Comparison of ENCODE assay signal across 20 cellular contexts in genomic region chr19:37954421-37954874, GRCh38. TPM values are rescaled to one million over a fixed set of nuclear protein-coding genes. Genes with fewer than 3 reads are reported as not detected.
DNase-seq lines count a peak whose midpoint lies in the region; ATAC-seq, FAIRE-seq and TF ChIP-seq lines count a peak whose summit lies in the region.
"Had no signal": no experiment of that assay in that cellular context is flagged by ENCODE, and none has a peak within 500 bp of the region (broad histone marks: within the 10 kb centered on the region; RNA-seq: fewer than 3 reads in every experiment).

No MANE protein-coding gene starts in this region.

- no peak overlapping the region; a peak in 1 of 7 replicates for H3K9ac ChIP-seq in H1 (replicated peaks in 1 of 4; ENCODE audit: extremely low read depth in 1 of 4, low read depth in 3 of 4, low read length in 3 of 4)

- 82% methylated on average over 10 of the region's 10 CpGs; no CpG with 5 or more reads in 1 of the 2 experiments for WGBS in H1 (ENCODE audit: extremely low coverage in 1 of 2, insufficient coverage in 1 of 2, insufficient read length in 1 of 2, insufficient replicate concordance in 2 of 2, low coverage in 1 of 2, low lambda C conversion rate in 2 of 2, missing lambda C conversion rate in 1 of 2), 2 experiments

- DNase-seq in GM23338 (ENCODE audit: low spot score) (no peak), RWPE2 (ENCODE audit: low spot score) (no peak), H1 (ENCODE audit: low read depth in 1 of 2, low spot score in 2 of 2) (no peak), osteocyte (ENCODE audit: extremely low spot score, unreplicated experiment) (no peak), DMS 273 (lab: John Stamatoyannopoulos, UW; ENCODE audit: unreplicated experiment) (no peak), GM10248 (ENCODE audit: extremely low spot score) (no peak)
- no peak for DNase-seq in activated CD4-positive, alpha-beta T cell treated with anti-CD3 and anti-CD28 coated beads, Interleukin-2, amount 50 U/mL, for 1 hour
- DNase-seq: activated CD8-positive, alpha-beta memory T cell treated with anti-CD3 and anti-CD28 coated beads, Interleukin-2, amount 50 U/mL, for 48 hours; effector CD8-positive, alpha-beta T cell; hypothalamus; naive thymus-derived CD4-positive, alpha-beta T cell; NCI-H1436 treated with DMSO at 0.1 percent for 48 hours; OCI-M1; stimulated activated CD4-positive, alpha-beta T cell treated with anti-CD3 and anti-CD28 coated beads, Interleukin-1b, Interleukin-23, amount 100 ng/mL, for 48 hours; T-cell had no signal

- ATAC-seq in GM23338 (no peak), RWPE2 (ENCODE audit: low read depth) (no peak), HG03025 (IDR thresholded peaks at IDR 0.05; ENCODE audit: low FRiP score, unreplicated experiment) (no peak)
- ATAC-seq: left lobe of liver; naive thymus-derived CD4-positive, alpha-beta T cell; T-cell had no signal

- peak overlapping the region; percentile 67; the same call in 1 of the 2 replicates for H3K27ac ChIP-seq in GM23338 (ENCODE audit: low read depth)
- H3K27ac ChIP-seq in RWPE2 (ENCODE audit: poor library complexity, severe bottlenecking) = peak overlapping the region; percentile 70
- H3K27ac ChIP-seq in H1 (ENCODE audit: low read depth, low read length) = no peak overlapping the region; the same call in 1 of the 2 replicates

- H2AK5ac ChIP-seq in H1 (ENCODE audit: low read depth, low read length) = no peak overlapping the region

- no peak overlapping the region for H3K14ac ChIP-seq in H1 (ENCODE audit: insufficient read length)

- H3K36me3 Mint-ChIP-seq in GM23338 (ENCODE audit: low read depth) = no peaks in the 10 kb centered on the region; the same call in 2 of the 3 replicates
- peaks cover 2% of the 10 kb centered on the region for H3K36me3 Mint-ChIP-seq in osteocyte (ENCODE audit: unreplicated experiment)

- no peak overlapping the region for H2BK15ac ChIP-seq in H1 (ENCODE audit: low read length)

- CTCF ChIA-PET in H1 (lab: Charles Lee; ENCODE audit: partially characterized antibody) = interaction anchor here (0.7 to 2.5 kb wide), 5 partner anchors 9 to 52 kb away, joined by 3 to 11 read pairs (median 4); no protein-coding TSS in a partner anchor
- CTCF ChIA-PET in GM10248 (lab: Yijun Ruan, JAX) = interaction anchor here (1.0 to 3.1 kb wide), 3 partner anchors 14 to 52 kb away, joined by 3 to 10 read pairs (median 4); no protein-coding TSS in a partner anchor

- H3K23me2 ChIP-seq in H1 (ENCODE audit: low read depth, low read length) = no peaks in the 10 kb centered on the region

- FAIRE-seq in H1 (lab: Jason Lieb, UNC) = no peak
- FAIRE-seq: bronchial epithelial cell had no signal

- H3K4me3 Mint-ChIP-seq in GM23338 (no peak overlapping the region), osteocyte (ENCODE audit: unreplicated experiment) (no peak overlapping the region)
- H3K4me3 Mint-ChIP-seq: activated naive CD4-positive, alpha-beta T cell treated with anti-CD3 and anti-CD28 coated beads, Interleukin-2, amount 50 U/mL, for 24 hours; naive thymus-derived CD4-positive, alpha-beta T cell; T-cell had no signal

- 0 out of 2 replicates have a peak overlapping the region, but pooled peaks have one; percentile 25 for H3K18ac ChIP-seq in H1 (ENCODE audit: extremely low read depth, low read length)

- H3K79me2 ChIP-seq in GM23338 (replicated peaks; ENCODE audit: insufficient read depth) (peaks cover 72% of the 10 kb centered on the region), H1 (ENCODE audit: control insufficient read depth in 1 of 2, insufficient read depth in 2 of 2, low read length in 2 of 2) (peaks cover 5 to 78% of the 10 kb centered on the region in 2 experiments)

- POLR2A ChIA-PET in H1 (lab: Charles Lee; ENCODE audit: partially characterized antibody) = interaction anchor here (1.3 kb wide), 1 partner anchor 49 kb away, joined by 3 read pairs; no protein-coding TSS in a partner anchor
- POLR2A ChIA-PET in GM10248 (lab: Yijun Ruan, JAX) = no interaction called here

- TF ChIP-seq RAD21 in H1 (IDR thresholded peaks at IDR 0.05 in 1 of 2, conservative IDR thresholded peaks at IDR 0.05 in 1 of 2; ENCODE audit: low read depth in 2 of 2, low read length in 2 of 2) = no peak

- H3F3A ChIP-seq in GM23338 (replicated peaks; ENCODE audit: low read depth) = 0 out of 2 replicates have a peak, but pooled peaks cover 4% of the 10 kb centered on the region

- H3K79me1 ChIP-seq in H1 (ENCODE audit: low read depth, low read length) = peaks cover 5% of the 10 kb centered on the region; the same call in 1 of the 2 replicates

- H3K4me1 ChIP-seq in GM23338 (ENCODE audit: insufficient read depth) (peaks cover 28% of the 10 kb centered on the region), RWPE2 (ENCODE audit: insufficient read depth, poor library complexity, severe bottlenecking) (peaks cover 35% of the 10 kb centered on the region), H1 (replicated peaks in 1 of 4; ENCODE audit: control insufficient read depth in 3 of 4, insufficient read depth in 4 of 4, low read length in 3 of 4) (peaks cover 3 to 12% (median 10%) of the 10 kb centered on the region in 4 experiments; a peak in 6 of 7 replicates)

- peak overlapping the region; percentile 73 for H4K91ac ChIP-seq in H1 (replicated peaks; ENCODE audit: insufficient read length, low read length)

- H4K5ac ChIP-seq in H1 (ENCODE audit: insufficient read length, low read depth, low read length) = peak overlapping the region; percentile 67

- no peak overlapping the region for H3K4me3 ChIP-seq in GM23338
- no peak overlapping the region for H3K4me3 ChIP-seq in RWPE2 (ENCODE audit: severe bottlenecking)
- H3K4me3 ChIP-seq in H1 (ENCODE audit: extremely low read depth in 1 of 4, insufficient read depth in 2 of 4, low read depth in 3 of 4, low read length in 4 of 4) = no peak overlapping the region

- no peak overlapping the region for H2BK120ac ChIP-seq in H1 (replicated peaks; ENCODE audit: low read depth, low read length)

- H3K27me3 ChIP-seq in GM23338 (ENCODE audit: insufficient read depth) (no peaks in the 10 kb centered on the region), RWPE2 (ENCODE audit: insufficient read depth, poor library complexity, severe bottlenecking) (no peaks in the 10 kb centered on the region), H1 (replicated peaks in 1 of 4; ENCODE audit: control insufficient read depth in 3 of 4, extremely low read depth in 1 of 4, insufficient read depth in 3 of 4, low read length in 3 of 4) (no peaks in the 10 kb centered on the region)

- H3K27me3 Mint-ChIP-seq in GM23338 (ENCODE audit: insufficient read depth, low read depth, poor library complexity) (peaks cover 5% of the 10 kb centered on the region), osteocyte (ENCODE audit: unreplicated experiment) (no peaks in the 10 kb centered on the region)
- H3K27me3 Mint-ChIP-seq: activated naive CD4-positive, alpha-beta T cell treated with anti-CD3 and anti-CD28 coated beads, Interleukin-2, amount 50 U/mL, for 24 hours; naive thymus-derived CD4-positive, alpha-beta T cell; T-cell had no signal

- H3K4ac ChIP-seq in H1 (replicated peaks; ENCODE audit: insufficient read length, low read depth, low read length) = peak overlapping the region; percentile 32

- no peaks in the 10 kb centered on the region for H3K9me3 ChIP-seq in RWPE2 (ENCODE audit: severe bottlenecking)
- H3K9me3 ChIP-seq in H1 (ENCODE audit: insufficient read depth in 2 of 2, low read depth in 1 of 2, low read length in 1 of 2) = 0 out of 4 replicates have a peak, but pooled peaks cover 0 to 3% of the 10 kb centered on the region in 2 experiments

- no peak overlapping the region for H3K4me2 ChIP-seq in GM23338
- no peak overlapping the region for H3K4me2 ChIP-seq in H1 (ENCODE audit: insufficient read depth in 1 of 2, low read depth in 2 of 2, low read length in 2 of 2)

- no peak overlapping the region for H2BK5ac ChIP-seq in H1 (ENCODE audit: low read depth, low read length)

- H4K8ac ChIP-seq in H1 (ENCODE audit: extremely low read depth, insufficient read depth, low read length) = no peak overlapping the region; the same call in 1 of the 2 replicates

- no peak overlapping the region for H3K23ac ChIP-seq in H1 (ENCODE audit: insufficient read length)

- no peak for TF ChIP-seq POLR2A in H1 (IDR thresholded peaks at IDR 0.05; ENCODE audit: control extremely low read depth in 1 of 2, low read depth in 2 of 2, low read length in 2 of 2)

- no peak overlapping the region for H2BK12ac ChIP-seq in H1 (ENCODE audit: low read depth, low read length)

- no peaks in the 10 kb centered on the region for H3K9me2 ChIP-seq in GM23338 (ENCODE audit: insufficient read depth)

- no peak for TF ChIP-seq CTCF in GM23338 (conservative IDR thresholded peaks at IDR 0.05; ENCODE audit: low read depth in 2 of 2)
- TF ChIP-seq CTCF in RWPE2 (IDR thresholded peaks at IDR 0.05; ENCODE audit: poor library complexity, severe bottlenecking) = no peak
- no peak for TF ChIP-seq CTCF in H1 (IDR thresholded peaks at IDR 0.05; ENCODE audit: control extremely low read depth in 1 of 3, insufficient read depth in 1 of 3, low read depth in 1 of 3, low read length in 3 of 3)
- TF ChIP-seq CTCF in osteocyte (IDR thresholded peaks at IDR 0.05) = no peak
- no peak for TF ChIP-seq CTCF in GM10248 (IDR thresholded peaks at IDR 0.05; ENCODE audit: control extremely low read depth, extremely low read depth, low read depth, missing control alignments)

- no peak overlapping the region for H2BK20ac ChIP-seq in H1 (ENCODE audit: low read length)

- peak overlapping the region; percentile 56 for H3K27ac Mint-ChIP-seq in GM23338
- peak overlapping the region; percentile 72 for H3K27ac Mint-ChIP-seq in osteocyte (ENCODE audit: unreplicated experiment)
- H3K27ac Mint-ChIP-seq: activated naive CD4-positive, alpha-beta T cell treated with anti-CD3 and anti-CD28 coated beads, Interleukin-2, amount 50 U/mL, for 24 hours; naive thymus-derived CD4-positive, alpha-beta T cell; T-cell had no signal

- peaks cover 31% of the 10 kb centered on the region for H3K4me1 Mint-ChIP-seq in GM23338
- H3K4me1 Mint-ChIP-seq in osteocyte (ENCODE audit: unreplicated experiment) = peaks cover 33% of the 10 kb centered on the region

- H2AFZ ChIP-seq in GM23338 = no peak overlapping the region
- H2AFZ ChIP-seq in H1 (ENCODE audit: low read length) = no peak overlapping the region

- TF ChIP-seq EP300 in H1 (IDR thresholded peaks at IDR 0.05; ENCODE audit: borderline replicate concordance in 1 of 2, low read depth in 2 of 2, low read length in 2 of 2) = no peak

- H3K36me3 ChIP-seq in GM23338 (ENCODE audit: insufficient read depth) (no peaks in the 10 kb centered on the region), RWPE2 (ENCODE audit: low read depth) (peaks cover 9% of the 10 kb centered on the region), H1 (ENCODE audit: control insufficient read depth in 2 of 4, insufficient read depth in 4 of 4, low read length in 3 of 4) (peaks cover 0 to 2% (median 0%) of the 10 kb centered on the region in 4 experiments; a peak in 1 of 8 replicates)

- H3K9me3 Mint-ChIP-seq in GM23338 (no peaks in the 10 kb centered on the region), osteocyte (ENCODE audit: unreplicated experiment) (no peaks in the 10 kb centered on the region)
- H3K9me3 Mint-ChIP-seq: activated naive CD4-positive, alpha-beta T cell treated with anti-CD3 and anti-CD28 coated beads, Interleukin-2, amount 50 U/mL, for 24 hours had no signal

- H4K20me1 ChIP-seq in GM23338 (replicated peaks; ENCODE audit: insufficient read depth) = no peaks in the 10 kb centered on the region; the same call in 1 of the 2 replicates
- H4K20me1 ChIP-seq in H1 (replicated peaks in 1 of 2; ENCODE audit: control insufficient read depth in 1 of 2, insufficient read depth in 2 of 2, low read length in 2 of 2) = peaks cover 0 to 5% of the 10 kb centered on the region in 2 experiments

- no peak overlapping the region for H3K56ac ChIP-seq in H1 (replicated peaks; ENCODE audit: insufficient read length, low read depth, low read length)

RNA-seq across cellular contexts. Expression of gene SIPA1L3, which starts 47.4 kb away (rescaled TPM):
- total RNA-seq in GM23338 (2014; rRNA removed; shearing (Covaris generic)) = 42.3 and 54.1 TPM in 2 replicates
- 7.6 and 15.7 TPM in 2 replicates for polyA plus RNA-seq in GM23338 (2016; fragmentation: Nextera tagmentation; extraction: Ambion mirVana)
- total RNA-seq in H1 (2021; fragmentation: NEBNext Ultra II Directional; extraction: Animal tissue kit (Norgen Biotek cat#: 25700)) = 43.0 and 54.9 TPM in 2 replicates
- polyA plus RNA-seq in H1 (2011; rRNA removed) = 15.0 and 20.7 TPM in 2 replicates
- polyA plus RNA-seq in H1 (2011; cell fraction: cytosol; rRNA removed) = 6.4 TPM
- 18.8 TPM for polyA plus RNA-seq in H1 (2011; cell fraction: nucleus; rRNA removed)
- polyA plus RNA-seq in H1 (2012, experiment 1 of 2) = 20.8 to 28.2 TPM (median 23.1 TPM) in 4 replicates
- polyA plus RNA-seq in H1 (2012, experiment 2 of 2) = 11.1 TPM
- 13.0 TPM for polyA plus RNA-seq in H1 (2013, experiment 1 of 2)
- 12.9 TPM for polyA plus RNA-seq in H1 (2013, experiment 2 of 2)
- polyA minus RNA-seq in H1 (2011; rRNA and poly(A)+ RNA removed) = 29.1 and 30.5 TPM in 2 replicates
- 25.5 TPM for polyA minus RNA-seq in H1 (2011; cell fraction: cytosol; rRNA and poly(A)+ RNA removed)
- polyA minus RNA-seq in H1 (2011; cell fraction: nucleus; rRNA and poly(A)+ RNA removed) = 35.5 TPM
- 27.1 and 33.8 TPM in 2 replicates for total RNA-seq in osteocyte

RNA-seq across cellular contexts. Expression of gene WDR87, which starts 48.1 kb away (rescaled TPM):
- not detected in 2 replicates for total RNA-seq in GM23338 (2014; rRNA removed; shearing (Covaris generic))
- polyA plus RNA-seq in GM23338 (2016; fragmentation: Nextera tagmentation; extraction: Ambion mirVana) = 0.02 TPM in 1 of 2 replicates, not detected in the other
- not detected in 2 replicates for total RNA-seq in H1 (2021; fragmentation: NEBNext Ultra II Directional; extraction: Animal tissue kit (Norgen Biotek cat#: 25700))
- not detected in 2 replicates for polyA plus RNA-seq in H1 (2011; rRNA removed)
- not detected for polyA plus RNA-seq in H1 (2011; cell fraction: cytosol; rRNA removed)
- polyA plus RNA-seq in H1 (2011; cell fraction: nucleus; rRNA removed) = 0.01 TPM
- 0.01 TPM in 1 of 4 replicates, not detected in the others for polyA plus RNA-seq in H1 (2012, experiment 1 of 2)
- not detected for polyA plus RNA-seq in H1 (2012, experiment 2 of 2)
- polyA plus RNA-seq in H1 (2013, experiment 1 of 2) = under 0.01 TPM
- not detected for polyA plus RNA-seq in H1 (2013, experiment 2 of 2)
- polyA minus RNA-seq in H1 (2011; rRNA and poly(A)+ RNA removed) = not detected in 2 replicates
- not detected for polyA minus RNA-seq in H1 (2011; cell fraction: cytosol; rRNA and poly(A)+ RNA removed)
- not detected for polyA minus RNA-seq in H1 (2011; cell fraction: nucleus; rRNA and poly(A)+ RNA removed)
- total RNA-seq in osteocyte = not detected in 2 replicates
- total RNA-seq: bronchial epithelial cell; left lobe of liver; naive thymus-derived CD4-positive, alpha-beta T cell; NCI-H460; T-cell had no signal
- polyA plus RNA-seq: naive thymus-derived CD4-positive, alpha-beta T cell had no signal
